1 cellular context compared by ENCODE assay signal in the genomic region with DNA sequence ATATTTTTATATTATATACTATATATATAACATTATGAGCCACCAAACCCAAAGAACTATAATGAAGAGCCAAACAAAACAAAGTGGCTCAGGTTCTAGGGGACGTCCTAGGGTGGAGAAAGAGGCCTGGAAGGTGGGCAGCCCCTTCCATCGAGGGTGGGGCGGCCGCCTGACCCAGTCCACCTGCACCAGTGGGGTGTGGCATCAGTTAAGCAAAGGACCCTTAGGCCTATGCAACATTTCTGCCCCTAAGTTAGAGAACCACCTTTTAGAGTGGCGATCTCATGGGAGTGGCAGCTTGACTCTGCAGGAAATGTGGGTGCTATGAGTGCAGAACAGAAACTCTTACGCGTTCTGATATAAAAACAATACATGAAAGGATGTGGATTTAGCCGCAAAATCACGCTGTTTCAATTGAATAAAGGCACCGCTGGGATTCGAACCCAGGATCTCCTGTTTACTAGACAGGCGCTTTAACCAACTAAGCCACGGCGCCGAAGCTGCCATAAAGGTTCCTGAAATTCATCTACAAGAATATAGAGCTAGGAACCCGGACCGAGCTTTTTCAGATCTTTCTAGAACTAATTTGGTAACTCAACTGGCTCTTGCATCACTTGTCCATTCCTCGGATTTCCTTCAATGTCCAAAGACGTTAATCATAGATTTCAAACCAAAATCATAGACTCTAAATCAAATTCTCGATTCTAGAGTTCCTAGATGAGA.
TF ChIP-seq lines count a peak whose summit lies in the region.

No MANE protein-coding gene starts in this region.

TF ChIP-seq in K562, 482 proteins besides CTCF, POLR2A, EP300 and RAD21 (continued from another document and continues in another):
- TF ChIP-seq, protein P1, sequence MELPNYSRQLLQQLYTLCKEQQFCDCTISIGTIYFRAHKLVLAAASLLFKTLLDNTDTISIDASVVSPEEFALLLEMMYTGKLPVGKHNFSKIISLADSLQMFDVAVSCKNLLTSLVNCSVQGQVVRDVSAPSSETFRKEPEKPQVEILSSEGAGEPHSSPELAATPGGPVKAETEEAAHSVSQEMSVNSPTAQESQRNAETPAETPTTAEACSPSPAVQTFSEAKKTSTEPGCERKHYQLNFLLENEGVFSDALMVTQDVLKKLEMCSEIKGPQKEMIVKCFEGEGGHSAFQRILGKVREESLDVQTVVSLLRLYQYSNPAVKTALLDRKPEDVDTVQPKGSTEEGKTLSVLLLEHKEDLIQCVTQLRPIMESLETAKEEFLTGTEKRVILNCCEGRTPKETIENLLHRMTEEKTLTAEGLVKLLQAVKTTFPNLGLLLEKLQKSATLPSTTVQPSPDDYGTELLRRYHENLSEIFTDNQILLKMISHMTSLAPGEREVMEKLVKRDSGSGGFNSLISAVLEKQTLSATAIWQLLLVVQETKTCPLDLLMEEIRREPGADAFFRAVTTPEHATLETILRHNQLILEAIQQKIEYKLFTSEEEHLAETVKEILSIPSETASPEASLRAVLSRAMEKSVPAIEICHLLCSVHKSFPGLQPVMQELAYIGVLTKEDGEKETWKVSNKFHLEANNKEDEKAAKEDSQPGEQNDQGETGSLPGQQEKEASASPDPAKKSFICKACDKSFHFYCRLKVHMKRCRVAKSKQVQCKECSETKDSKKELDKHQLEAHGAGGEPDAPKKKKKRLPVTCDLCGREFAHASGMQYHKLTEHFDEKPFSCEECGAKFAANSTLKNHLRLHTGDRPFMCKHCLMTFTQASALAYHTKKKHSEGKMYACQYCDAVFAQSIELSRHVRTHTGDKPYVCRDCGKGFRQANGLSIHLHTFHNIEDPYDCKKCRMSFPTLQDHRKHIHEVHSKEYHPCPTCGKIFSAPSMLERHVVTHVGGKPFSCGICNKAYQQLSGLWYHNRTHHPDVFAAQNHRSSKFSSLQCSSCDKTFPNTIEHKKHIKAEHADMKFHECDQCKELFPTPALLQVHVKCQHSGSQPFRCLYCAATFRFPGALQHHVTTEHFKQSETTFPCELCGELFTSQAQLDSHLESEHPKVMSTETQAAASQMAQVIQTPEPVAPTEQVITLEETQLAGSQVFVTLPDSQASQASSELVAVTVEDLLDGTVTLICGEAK (IDR thresholded peaks at IDR 0.05): no peak
- TF ChIP-seq, protein P1 (CRISPR knock-in tag; IDR thresholded peaks at IDR 0.05): no peak
- TF ChIP-seq, protein P2, sequence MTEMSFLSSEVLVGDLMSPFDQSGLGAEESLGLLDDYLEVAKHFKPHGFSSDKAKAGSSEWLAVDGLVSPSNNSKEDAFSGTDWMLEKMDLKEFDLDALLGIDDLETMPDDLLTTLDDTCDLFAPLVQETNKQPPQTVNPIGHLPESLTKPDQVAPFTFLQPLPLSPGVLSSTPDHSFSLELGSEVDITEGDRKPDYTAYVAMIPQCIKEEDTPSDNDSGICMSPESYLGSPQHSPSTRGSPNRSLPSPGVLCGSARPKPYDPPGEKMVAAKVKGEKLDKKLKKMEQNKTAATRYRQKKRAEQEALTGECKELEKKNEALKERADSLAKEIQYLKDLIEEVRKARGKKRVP (CRISPR knock-in tag; IDR thresholded peaks at IDR 0.05): peak; percentile 29; the same call in 1 of the 2 replicates
- TF ChIP-seq NFIC (IDR thresholded peaks at IDR 0.05) (peak; percentile 40; the same call in 1 of the 2 replicates), ZNF121 (CRISPR knock-in tag; conservative IDR thresholded peaks at IDR 0.05) (no peak), LEF1 (IDR thresholded peaks at IDR 0.05) (no peak), FOXM1 (IDR thresholded peaks at IDR 0.05; ENCODE audit: low read depth) (no peak), FOXM1 (CRISPR knock-in tag; IDR thresholded peaks at IDR 0.05; ENCODE audit: low read depth) (no peak), SAP30 (IDR thresholded peaks at IDR 0.05; ENCODE audit: borderline replicate concordance, insufficient read depth, low read depth, low read length, poor library complexity, severe bottlenecking) (no peak), NR4A1 (CRISPR knock-in tag; IDR thresholded peaks at IDR 0.05) (no peak), NR4A1 (tag; IDR thresholded peaks at IDR 0.05) (no peak), MTA2 (IDR thresholded peaks at IDR 0.05; ENCODE audit: low read depth) (no peak), POLR3G (IDR thresholded peaks at IDR 0.05; ENCODE audit: extremely low read depth, insufficient read length, insufficient replicate concordance) (peak; percentile 48), ZKSCAN3 (CRISPR knock-in tag; IDR thresholded peaks at IDR 0.05) (no peak), ZBTB43 (CRISPR knock-in tag; IDR thresholded peaks at IDR 0.05) (peak; percentile 40; the same call in 1 of the 2 replicates), MTF1 (CRISPR knock-in tag; IDR thresholded peaks at IDR 0.05; ENCODE audit: borderline replicate concordance) (no peak), ZNF354B (CRISPR knock-in tag; IDR thresholded peaks at IDR 0.05) (no peak), GTF2E2 (tag; IDR thresholded peaks at IDR 0.05) (0 out of 2 replicates have a peak, but pooled peaks have one; percentile 4), YY1 (IDR thresholded peaks at IDR 0.05; ENCODE audit: borderline replicate concordance in 1 of 3, control insufficient read depth in 1 of 3, extremely low read depth in 1 of 3, insufficient read depth in 3 of 3, insufficient read length in 1 of 3, insufficient replicate concordance in 2 of 3, low read depth in 1 of 3, low read length in 2 of 3) (no peak), SRSF1 (IDR thresholded peaks at IDR 0.05; ENCODE audit: low read depth, low read length) (no peak), BRD9 (IDR thresholded peaks at IDR 0.05; ENCODE audit: low read depth, partially characterized antibody) (peak; percentile 74), ZNF589 (CRISPR knock-in tag; IDR thresholded peaks at IDR 0.05; ENCODE audit: low read depth) (no peak), SIN3A (IDR thresholded peaks at IDR 0.05; ENCODE audit: borderline replicate concordance in 2 of 2, control insufficient read depth in 1 of 2, low read depth in 2 of 2, low read length in 2 of 2) (no peak), POLR2AphosphoS5 (IDR thresholded peaks at IDR 0.05; ENCODE audit: control insufficient read depth, insufficient read depth, low read depth, low read length) (peak; percentile 40; the same call in 1 of the 2 replicates), ZNF717 (CRISPR knock-in tag; IDR thresholded peaks at IDR 0.05) (no peak), ARID3A (IDR thresholded peaks at IDR 0.05; ENCODE audit: borderline replicate concordance, low read depth, low read length) (peak; percentile 75; the same call in 1 of the 2 replicates)
- TF ChIP-seq, protein P3, sequence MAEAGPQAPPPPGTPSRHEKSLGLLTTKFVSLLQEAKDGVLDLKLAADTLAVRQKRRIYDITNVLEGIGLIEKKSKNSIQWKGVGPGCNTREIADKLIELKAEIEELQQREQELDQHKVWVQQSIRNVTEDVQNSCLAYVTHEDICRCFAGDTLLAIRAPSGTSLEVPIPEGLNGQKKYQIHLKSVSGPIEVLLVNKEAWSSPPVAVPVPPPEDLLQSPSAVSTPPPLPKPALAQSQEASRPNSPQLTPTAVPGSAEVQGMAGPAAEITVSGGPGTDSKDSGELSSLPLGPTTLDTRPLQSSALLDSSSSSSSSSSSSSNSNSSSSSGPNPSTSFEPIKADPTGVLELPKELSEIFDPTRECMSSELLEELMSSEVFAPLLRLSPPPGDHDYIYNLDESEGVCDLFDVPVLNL (CRISPR knock-in tag; IDR thresholded peaks at IDR 0.05; ENCODE audit: low read depth): no peak
- TF ChIP-seq, protein P4, sequence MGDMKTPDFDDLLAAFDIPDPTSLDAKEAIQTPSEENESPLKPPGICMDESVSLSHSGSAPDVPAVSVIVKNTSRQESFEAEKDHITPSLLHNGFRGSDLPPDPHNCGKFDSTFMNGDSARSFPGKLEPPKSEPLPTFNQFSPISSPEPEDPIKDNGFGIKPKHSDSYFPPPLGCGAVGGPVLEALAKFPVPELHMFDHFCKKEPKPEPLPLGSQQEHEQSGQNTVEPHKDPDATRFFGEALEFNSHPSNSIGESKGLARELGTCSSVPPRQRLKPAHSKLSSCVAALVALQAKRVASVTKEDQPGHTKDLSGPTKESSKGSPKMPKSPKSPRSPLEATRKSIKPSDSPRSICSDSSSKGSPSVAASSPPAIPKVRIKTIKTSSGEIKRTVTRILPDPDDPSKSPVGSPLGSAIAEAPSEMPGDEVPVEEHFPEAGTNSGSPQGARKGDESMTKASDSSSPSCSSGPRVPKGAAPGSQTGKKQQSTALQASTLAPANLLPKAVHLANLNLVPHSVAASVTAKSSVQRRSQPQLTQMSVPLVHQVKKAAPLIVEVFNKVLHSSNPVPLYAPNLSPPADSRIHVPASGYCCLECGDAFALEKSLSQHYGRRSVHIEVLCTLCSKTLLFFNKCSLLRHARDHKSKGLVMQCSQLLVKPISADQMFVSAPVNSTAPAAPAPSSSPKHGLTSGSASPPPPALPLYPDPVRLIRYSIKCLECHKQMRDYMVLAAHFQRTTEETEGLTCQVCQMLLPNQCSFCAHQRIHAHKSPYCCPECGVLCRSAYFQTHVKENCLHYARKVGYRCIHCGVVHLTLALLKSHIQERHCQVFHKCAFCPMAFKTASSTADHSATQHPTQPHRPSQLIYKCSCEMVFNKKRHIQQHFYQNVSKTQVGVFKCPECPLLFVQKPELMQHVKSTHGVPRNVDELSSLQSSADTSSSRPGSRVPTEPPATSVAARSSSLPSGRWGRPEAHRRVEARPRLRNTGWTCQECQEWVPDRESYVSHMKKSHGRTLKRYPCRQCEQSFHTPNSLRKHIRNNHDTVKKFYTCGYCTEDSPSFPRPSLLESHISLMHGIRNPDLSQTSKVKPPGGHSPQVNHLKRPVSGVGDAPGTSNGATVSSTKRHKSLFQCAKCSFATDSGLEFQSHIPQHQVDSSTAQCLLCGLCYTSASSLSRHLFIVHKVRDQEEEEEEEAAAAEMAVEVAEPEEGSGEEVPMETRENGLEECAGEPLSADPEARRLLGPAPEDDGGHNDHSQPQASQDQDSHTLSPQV (IDR thresholded peaks at IDR 0.05): peak; percentile 56; the same call in 1 of the 2 replicates
- TF ChIP-seq, protein P5, sequence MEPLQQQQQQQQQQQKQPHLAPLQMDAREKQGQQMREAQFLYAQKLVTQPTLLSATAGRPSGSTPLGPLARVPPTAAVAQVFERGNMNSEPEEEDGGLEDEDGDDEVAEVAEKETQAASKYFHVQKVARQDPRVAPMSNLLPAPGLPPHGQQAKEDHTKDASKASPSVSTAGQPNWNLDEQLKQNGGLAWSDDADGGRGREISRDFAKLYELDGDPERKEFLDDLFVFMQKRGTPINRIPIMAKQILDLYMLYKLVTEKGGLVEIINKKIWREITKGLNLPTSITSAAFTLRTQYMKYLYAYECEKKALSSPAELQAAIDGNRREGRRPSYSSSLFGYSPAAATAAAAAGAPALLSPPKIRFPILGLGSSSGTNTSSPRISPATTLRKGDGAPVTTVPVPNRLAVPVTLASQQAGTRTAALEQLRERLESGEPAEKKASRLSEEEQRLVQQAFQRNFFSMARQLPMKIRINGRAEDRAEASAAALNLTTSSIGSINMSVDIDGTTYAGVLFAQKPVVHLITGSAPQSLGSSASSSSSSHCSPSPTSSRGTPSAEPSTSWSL (CRISPR knock-in tag; IDR thresholded peaks at IDR 0.05; ENCODE audit: borderline replicate concordance): no peak
- TF ChIP-seq, protein P6, sequence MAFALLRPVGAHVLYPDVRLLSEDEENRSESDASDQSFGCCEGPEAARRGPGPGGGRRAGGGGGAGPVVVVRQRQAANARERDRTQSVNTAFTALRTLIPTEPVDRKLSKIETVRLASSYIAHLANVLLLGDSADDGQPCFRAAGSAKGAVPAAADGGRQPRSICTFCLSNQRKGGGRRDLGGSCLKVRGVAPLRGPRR (CRISPR knock-in tag; IDR thresholded peaks at IDR 0.05): no peak
